ENCODE assay signal across 1 cellular context in genomic region chr11:72813740-72814138, GRCh38.
TF ChIP-seq lines count a peak whose summit lies in the region.

No MANE protein-coding gene starts in this region.

TF ChIP-seq in HepG2, 621 proteins besides CTCF, POLR2A, EP300 and RAD21 (continued from another document and continues in another):
- TF ChIP-seq SCMH1 (CRISPR knock-in tag; IDR thresholded peaks at IDR 0.05; ENCODE audit: borderline replicate concordance) (no peak), SP4 (CRISPR knock-in tag; IDR thresholded peaks at IDR 0.05) (no peak), PRDM4 (CRISPR knock-in tag; IDR thresholded peaks at IDR 0.05; ENCODE audit: borderline replicate concordance) (no peak), ZNF816 (CRISPR knock-in tag; IDR thresholded peaks at IDR 0.05; ENCODE audit: borderline replicate concordance) (no peak), HMGXB3 (CRISPR knock-in tag; IDR thresholded peaks at IDR 0.05; ENCODE audit: borderline replicate concordance) (no peak), BRCA1 (CRISPR knock-in tag; IDR thresholded peaks at IDR 0.05) (no peak; the same call in 1 of the 2 replicates), MATR3 (CRISPR knock-in tag; IDR thresholded peaks at IDR 0.05) (no peak), SUZ12 (IDR thresholded peaks at IDR 0.05; ENCODE audit: low read depth, low read length) (no peak), THRA (CRISPR knock-in tag; IDR thresholded peaks at IDR 0.05; ENCODE audit: borderline replicate concordance) (peak; percentile 67), HOXA9 (CRISPR knock-in tag; IDR thresholded peaks at IDR 0.05; ENCODE audit: borderline replicate concordance) (no peak; the same call in 1 of the 2 replicates), ZSCAN31 (CRISPR knock-in tag; IDR thresholded peaks at IDR 0.05; ENCODE audit: low read depth) (no peak; the same call in 1 of the 2 replicates), ETV5 (CRISPR knock-in tag; IDR thresholded peaks at IDR 0.05; ENCODE audit: borderline replicate concordance) (0 out of 2 replicates have a peak, but pooled peaks have one; percentile 22), NCOA2 (CRISPR knock-in tag; IDR thresholded peaks at IDR 0.05) (no peak), ZNF547 (CRISPR knock-in tag; IDR thresholded peaks at IDR 0.05) (peak; percentile 55), RFX3 (CRISPR knock-in tag; IDR thresholded peaks at IDR 0.05) (no peak), ISL2 (CRISPR knock-in tag; IDR thresholded peaks at IDR 0.05) (no peak), NBN (conservative IDR thresholded peaks at IDR 0.05) (no peak), ZNF124 (CRISPR knock-in tag; IDR thresholded peaks at IDR 0.05) (0 out of 2 replicates have a peak, but pooled peaks have one; percentile 26), ZNF18 (CRISPR knock-in tag; IDR thresholded peaks at IDR 0.05; ENCODE audit: insufficient replicate concordance) (peak; percentile 69), ATM (IDR thresholded peaks at IDR 0.05; ENCODE audit: borderline replicate concordance) (no peak), SOX13 (IDR thresholded peaks at IDR 0.05) (no peak), SOX13 (CRISPR knock-in tag; conservative IDR thresholded peaks at IDR 0.05 in 1 of 2, IDR thresholded peaks at IDR 0.05 in 1 of 2) (no peak), MAFG (CRISPR knock-in tag; IDR thresholded peaks at IDR 0.05) (no peak), CAMTA2 (CRISPR knock-in tag; IDR thresholded peaks at IDR 0.05; ENCODE audit: borderline replicate concordance) (no peak), ARNT (IDR thresholded peaks at IDR 0.05) (no peak), ZNF501 (CRISPR knock-in tag; IDR thresholded peaks at IDR 0.05) (no peak), GATA4 (IDR thresholded peaks at IDR 0.05; ENCODE audit: borderline replicate concordance, low read depth) (no peak; the same call in 1 of the 2 replicates), PBX2 (CRISPR knock-in tag; IDR thresholded peaks at IDR 0.05) (no peak), ZFYVE20 (CRISPR knock-in tag; IDR thresholded peaks at IDR 0.05; ENCODE audit: borderline replicate concordance, low read depth) (no peak), THAP11 (CRISPR knock-in tag; IDR thresholded peaks at IDR 0.05) (peak; percentile 68; the same call in 1 of the 2 replicates), CREBL2 (CRISPR knock-in tag; IDR thresholded peaks at IDR 0.05; ENCODE audit: borderline replicate concordance) (no peak), ZFP62 (CRISPR knock-in tag; IDR thresholded peaks at IDR 0.05) (no peak), ARNT2 (CRISPR knock-in tag; IDR thresholded peaks at IDR 0.05; ENCODE audit: low read depth) (no peak), TRIM24 (CRISPR knock-in tag; IDR thresholded peaks at IDR 0.05) (no peak)
- TF ChIP-seq, protein P1, sequence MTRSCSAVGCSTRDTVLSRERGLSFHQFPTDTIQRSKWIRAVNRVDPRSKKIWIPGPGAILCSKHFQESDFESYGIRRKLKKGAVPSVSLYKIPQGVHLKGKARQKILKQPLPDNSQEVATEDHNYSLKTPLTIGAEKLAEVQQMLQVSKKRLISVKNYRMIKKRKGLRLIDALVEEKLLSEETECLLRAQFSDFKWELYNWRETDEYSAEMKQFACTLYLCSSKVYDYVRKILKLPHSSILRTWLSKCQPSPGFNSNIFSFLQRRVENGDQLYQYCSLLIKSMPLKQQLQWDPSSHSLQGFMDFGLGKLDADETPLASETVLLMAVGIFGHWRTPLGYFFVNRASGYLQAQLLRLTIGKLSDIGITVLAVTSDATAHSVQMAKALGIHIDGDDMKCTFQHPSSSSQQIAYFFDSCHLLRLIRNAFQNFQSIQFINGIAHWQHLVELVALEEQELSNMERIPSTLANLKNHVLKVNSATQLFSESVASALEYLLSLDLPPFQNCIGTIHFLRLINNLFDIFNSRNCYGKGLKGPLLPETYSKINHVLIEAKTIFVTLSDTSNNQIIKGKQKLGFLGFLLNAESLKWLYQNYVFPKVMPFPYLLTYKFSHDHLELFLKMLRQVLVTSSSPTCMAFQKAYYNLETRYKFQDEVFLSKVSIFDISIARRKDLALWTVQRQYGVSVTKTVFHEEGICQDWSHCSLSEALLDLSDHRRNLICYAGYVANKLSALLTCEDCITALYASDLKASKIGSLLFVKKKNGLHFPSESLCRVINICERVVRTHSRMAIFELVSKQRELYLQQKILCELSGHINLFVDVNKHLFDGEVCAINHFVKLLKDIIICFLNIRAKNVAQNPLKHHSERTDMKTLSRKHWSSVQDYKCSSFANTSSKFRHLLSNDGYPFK (CRISPR knock-in tag; IDR thresholded peaks at IDR 0.05; ENCODE audit: borderline replicate concordance): no peak
- TF ChIP-seq, protein P2, sequence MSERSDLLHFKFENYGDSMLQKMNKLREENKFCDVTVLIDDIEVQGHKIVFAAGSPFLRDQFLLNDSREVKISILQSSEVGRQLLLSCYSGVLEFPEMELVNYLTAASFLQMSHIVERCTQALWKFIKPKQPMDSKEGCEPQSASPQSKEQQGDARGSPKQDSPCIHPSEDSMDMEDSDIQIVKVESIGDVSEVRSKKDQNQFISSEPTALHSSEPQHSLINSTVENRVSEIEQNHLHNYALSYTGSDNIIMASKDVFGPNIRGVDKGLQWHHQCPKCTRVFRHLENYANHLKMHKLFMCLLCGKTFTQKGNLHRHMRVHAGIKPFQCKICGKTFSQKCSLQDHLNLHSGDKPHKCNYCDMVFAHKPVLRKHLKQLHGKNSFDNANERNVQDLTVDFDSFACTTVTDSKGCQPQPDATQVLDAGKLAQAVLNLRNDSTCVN (CRISPR knock-in tag; IDR thresholded peaks at IDR 0.05; ENCODE audit: borderline replicate concordance): no peak
- TF ChIP-seq, protein P3, sequence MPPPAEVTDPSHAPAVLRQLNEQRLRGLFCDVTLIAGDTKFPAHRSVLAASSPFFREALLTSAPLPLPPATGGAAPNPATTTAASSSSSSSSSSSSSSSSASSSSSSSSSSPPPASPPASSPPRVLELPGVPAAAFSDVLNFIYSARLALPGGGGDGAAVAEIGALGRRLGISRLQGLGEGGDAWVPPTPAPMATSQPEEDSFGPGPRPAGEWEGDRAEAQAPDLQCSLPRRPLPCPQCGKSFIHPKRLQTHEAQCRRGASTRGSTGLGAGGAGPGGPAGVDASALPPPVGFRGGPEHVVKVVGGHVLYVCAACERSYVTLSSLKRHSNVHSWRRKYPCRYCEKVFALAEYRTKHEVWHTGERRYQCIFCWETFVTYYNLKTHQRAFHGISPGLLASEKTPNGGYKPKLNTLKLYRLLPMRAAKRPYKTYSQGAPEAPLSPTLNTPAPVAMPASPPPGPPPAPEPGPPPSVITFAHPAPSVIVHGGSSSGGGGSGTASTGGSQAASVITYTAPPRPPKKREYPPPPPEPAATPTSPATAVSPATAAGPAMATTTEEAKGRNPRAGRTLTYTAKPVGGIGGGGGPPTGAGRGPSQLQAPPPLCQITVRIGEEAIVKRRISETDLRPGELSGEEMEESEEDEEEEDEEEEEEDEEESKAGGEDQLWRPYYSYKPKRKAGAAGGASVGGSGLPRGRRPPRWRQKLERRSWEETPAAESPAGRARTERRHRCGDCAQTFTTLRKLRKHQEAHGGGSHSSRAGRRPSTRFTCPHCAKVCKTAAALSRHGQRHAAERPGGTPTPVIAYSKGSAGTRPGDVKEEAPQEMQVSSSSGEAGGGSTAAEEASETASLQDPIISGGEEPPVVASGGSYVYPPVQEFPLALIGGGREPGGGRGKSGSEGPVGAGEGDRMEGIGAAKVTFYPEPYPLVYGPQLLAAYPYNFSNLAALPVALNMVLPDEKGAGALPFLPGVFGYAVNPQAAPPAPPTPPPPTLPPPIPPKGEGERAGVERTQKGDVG (CRISPR knock-in tag; IDR thresholded peaks at IDR 0.05; ENCODE audit: borderline replicate concordance): no peak
- TF ChIP-seq, protein P4, sequence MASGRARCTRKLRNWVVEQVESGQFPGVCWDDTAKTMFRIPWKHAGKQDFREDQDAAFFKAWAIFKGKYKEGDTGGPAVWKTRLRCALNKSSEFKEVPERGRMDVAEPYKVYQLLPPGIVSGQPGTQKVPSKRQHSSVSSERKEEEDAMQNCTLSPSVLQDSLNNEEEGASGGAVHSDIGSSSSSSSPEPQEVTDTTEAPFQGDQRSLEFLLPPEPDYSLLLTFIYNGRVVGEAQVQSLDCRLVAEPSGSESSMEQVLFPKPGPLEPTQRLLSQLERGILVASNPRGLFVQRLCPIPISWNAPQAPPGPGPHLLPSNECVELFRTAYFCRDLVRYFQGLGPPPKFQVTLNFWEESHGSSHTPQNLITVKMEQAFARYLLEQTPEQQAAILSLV (CRISPR knock-in tag; IDR thresholded peaks at IDR 0.05; ENCODE audit: borderline replicate concordance): no peak
